ENCODE assay signal across 1 cellular context in the genomic region with DNA sequence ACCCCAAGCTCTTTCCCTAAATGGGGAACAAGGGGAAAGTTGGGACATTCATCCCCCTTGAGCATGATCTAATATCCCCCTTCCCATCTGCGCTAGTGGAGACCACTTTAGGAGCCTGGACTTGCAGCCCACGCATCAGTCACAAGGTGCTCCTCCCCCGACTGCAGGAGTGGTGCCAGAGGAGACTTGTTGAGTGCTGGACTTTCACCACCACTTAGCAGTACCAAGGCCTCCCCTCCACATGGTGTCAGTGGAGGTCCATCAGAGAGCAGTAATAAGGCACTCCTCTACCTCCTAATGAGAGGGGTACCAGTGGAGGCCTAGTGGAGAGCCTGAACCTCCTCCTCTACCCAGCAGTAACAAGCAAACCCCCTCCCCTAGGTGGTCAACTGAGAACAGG.
TF ChIP-seq lines count a peak whose summit lies in the region.

No MANE protein-coding gene starts in this region.

TF ChIP-seq in HepG2, 621 proteins besides CTCF, POLR2A, EP300 and RAD21 (continued from another document and continues in another):
- TF ChIP-seq, protein P1, sequence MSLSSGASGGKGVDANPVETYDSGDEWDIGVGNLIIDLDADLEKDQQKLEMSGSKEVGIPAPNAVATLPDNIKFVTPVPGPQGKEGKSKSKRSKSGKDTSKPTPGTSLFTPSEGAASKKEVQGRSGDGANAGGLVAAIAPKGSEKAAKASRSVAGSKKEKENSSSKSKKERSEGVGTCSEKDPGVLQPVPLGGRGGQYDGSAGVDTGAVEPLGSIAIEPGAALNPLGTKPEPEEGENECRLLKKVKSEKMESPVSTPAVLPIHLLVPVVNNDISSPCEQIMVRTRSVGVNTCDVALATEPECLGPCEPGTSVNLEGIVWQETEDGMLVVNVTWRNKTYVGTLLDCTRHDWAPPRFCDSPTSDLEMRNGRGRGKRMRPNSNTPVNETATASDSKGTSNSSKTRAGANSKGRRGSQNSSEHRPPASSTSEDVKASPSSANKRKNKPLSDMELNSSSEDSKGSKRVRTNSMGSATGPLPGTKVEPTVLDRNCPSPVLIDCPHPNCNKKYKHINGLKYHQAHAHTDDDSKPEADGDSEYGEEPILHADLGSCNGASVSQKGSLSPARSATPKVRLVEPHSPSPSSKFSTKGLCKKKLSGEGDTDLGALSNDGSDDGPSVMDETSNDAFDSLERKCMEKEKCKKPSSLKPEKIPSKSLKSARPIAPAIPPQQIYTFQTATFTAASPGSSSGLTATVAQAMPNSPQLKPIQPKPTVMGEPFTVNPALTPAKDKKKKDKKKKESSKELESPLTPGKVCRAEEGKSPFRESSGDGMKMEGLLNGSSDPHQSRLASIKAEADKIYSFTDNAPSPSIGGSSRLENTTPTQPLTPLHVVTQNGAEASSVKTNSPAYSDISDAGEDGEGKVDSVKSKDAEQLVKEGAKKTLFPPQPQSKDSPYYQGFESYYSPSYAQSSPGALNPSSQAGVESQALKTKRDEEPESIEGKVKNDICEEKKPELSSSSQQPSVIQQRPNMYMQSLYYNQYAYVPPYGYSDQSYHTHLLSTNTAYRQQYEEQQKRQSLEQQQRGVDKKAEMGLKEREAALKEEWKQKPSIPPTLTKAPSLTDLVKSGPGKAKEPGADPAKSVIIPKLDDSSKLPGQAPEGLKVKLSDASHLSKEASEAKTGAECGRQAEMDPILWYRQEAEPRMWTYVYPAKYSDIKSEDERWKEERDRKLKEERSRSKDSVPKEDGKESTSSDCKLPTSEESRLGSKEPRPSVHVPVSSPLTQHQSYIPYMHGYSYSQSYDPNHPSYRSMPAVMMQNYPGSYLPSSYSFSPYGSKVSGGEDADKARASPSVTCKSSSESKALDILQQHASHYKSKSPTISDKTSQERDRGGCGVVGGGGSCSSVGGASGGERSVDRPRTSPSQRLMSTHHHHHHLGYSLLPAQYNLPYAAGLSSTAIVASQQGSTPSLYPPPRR (CRISPR knock-in tag; IDR thresholded peaks at IDR 0.05; ENCODE audit: borderline replicate concordance), result no peak
- TF ChIP-seq ZNF530 (CRISPR knock-in tag; IDR thresholded peaks at IDR 0.05; ENCODE audit: low read depth) (no peak), CENPX (CRISPR knock-in tag; IDR thresholded peaks at IDR 0.05) (no peak), ZFY (CRISPR knock-in tag; IDR thresholded peaks at IDR 0.05) (no peak), ZNF891 (CRISPR knock-in tag; IDR thresholded peaks at IDR 0.05) (no peak), DDIT3 (CRISPR knock-in tag; IDR thresholded peaks at IDR 0.05) (no peak), RARA (CRISPR knock-in tag; IDR thresholded peaks at IDR 0.05) (no peak), ZNF136 (CRISPR knock-in tag; IDR thresholded peaks at IDR 0.05; ENCODE audit: low read depth) (no peak), E2F5 (CRISPR knock-in tag; conservative IDR thresholded peaks at IDR 0.05) (no peak), ZNF230 (CRISPR knock-in tag; IDR thresholded peaks at IDR 0.05) (0 out of 2 replicates have a peak, but pooled peaks have one; percentile 33), SMAD3 (CRISPR knock-in tag; IDR thresholded peaks at IDR 0.05) (0 out of 2 replicates have a peak, but pooled peaks have one; percentile 39), ZBTB25 (CRISPR knock-in tag; IDR thresholded peaks at IDR 0.05) (peak; percentile 44; the same call in 1 of the 2 replicates), ZNF333 (CRISPR knock-in tag; IDR thresholded peaks at IDR 0.05; ENCODE audit: borderline replicate concordance) (no peak), CBX5 (CRISPR knock-in tag; IDR thresholded peaks at IDR 0.05; ENCODE audit: borderline replicate concordance) (peak; percentile 57; the same call in 1 of the 2 replicates), ZNF460 (CRISPR knock-in tag; IDR thresholded peaks at IDR 0.05; ENCODE audit: borderline replicate concordance) (no peak), KAT8 (CRISPR knock-in tag; IDR thresholded peaks at IDR 0.05) (0 out of 2 replicates have a peak, but pooled peaks have one; percentile 29), ZNF570 (CRISPR knock-in tag; IDR thresholded peaks at IDR 0.05; ENCODE audit: borderline replicate concordance) (no peak), TGIF2 (CRISPR knock-in tag; IDR thresholded peaks at IDR 0.05) (0 out of 2 replicates have a peak, but pooled peaks have one; percentile 9)
- TF ChIP-seq, protein P2, sequence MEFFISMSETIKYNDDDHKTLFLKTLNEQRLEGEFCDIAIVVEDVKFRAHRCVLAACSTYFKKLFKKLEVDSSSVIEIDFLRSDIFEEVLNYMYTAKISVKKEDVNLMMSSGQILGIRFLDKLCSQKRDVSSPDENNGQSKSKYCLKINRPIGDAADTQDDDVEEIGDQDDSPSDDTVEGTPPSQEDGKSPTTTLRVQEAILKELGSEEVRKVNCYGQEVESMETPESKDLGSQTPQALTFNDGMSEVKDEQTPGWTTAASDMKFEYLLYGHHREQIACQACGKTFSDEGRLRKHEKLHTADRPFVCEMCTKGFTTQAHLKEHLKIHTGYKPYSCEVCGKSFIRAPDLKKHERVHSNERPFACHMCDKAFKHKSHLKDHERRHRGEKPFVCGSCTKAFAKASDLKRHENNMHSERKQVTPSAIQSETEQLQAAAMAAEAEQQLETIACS (CRISPR knock-in tag; IDR thresholded peaks at IDR 0.05), result no peak
- TF ChIP-seq, protein P3, sequence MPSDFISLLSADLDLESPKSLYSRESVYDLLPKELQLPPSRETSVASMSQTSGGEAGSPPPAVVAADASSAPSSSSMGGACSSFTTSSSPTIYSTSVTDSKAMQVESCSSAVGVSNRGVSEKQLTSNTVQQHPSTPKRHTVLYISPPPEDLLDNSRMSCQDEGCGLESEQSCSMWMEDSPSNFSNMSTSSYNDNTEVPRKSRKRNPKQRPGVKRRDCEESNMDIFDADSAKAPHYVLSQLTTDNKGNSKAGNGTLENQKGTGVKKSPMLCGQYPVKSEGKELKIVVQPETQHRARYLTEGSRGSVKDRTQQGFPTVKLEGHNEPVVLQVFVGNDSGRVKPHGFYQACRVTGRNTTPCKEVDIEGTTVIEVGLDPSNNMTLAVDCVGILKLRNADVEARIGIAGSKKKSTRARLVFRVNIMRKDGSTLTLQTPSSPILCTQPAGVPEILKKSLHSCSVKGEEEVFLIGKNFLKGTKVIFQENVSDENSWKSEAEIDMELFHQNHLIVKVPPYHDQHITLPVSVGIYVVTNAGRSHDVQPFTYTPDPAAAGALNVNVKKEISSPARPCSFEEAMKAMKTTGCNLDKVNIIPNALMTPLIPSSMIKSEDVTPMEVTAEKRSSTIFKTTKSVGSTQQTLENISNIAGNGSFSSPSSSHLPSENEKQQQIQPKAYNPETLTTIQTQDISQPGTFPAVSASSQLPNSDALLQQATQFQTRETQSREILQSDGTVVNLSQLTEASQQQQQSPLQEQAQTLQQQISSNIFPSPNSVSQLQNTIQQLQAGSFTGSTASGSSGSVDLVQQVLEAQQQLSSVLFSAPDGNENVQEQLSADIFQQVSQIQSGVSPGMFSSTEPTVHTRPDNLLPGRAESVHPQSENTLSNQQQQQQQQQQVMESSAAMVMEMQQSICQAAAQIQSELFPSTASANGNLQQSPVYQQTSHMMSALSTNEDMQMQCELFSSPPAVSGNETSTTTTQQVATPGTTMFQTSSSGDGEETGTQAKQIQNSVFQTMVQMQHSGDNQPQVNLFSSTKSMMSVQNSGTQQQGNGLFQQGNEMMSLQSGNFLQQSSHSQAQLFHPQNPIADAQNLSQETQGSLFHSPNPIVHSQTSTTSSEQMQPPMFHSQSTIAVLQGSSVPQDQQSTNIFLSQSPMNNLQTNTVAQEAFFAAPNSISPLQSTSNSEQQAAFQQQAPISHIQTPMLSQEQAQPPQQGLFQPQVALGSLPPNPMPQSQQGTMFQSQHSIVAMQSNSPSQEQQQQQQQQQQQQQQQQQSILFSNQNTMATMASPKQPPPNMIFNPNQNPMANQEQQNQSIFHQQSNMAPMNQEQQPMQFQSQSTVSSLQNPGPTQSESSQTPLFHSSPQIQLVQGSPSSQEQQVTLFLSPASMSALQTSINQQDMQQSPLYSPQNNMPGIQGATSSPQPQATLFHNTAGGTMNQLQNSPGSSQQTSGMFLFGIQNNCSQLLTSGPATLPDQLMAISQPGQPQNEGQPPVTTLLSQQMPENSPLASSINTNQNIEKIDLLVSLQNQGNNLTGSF (CRISPR knock-in tag; IDR thresholded peaks at IDR 0.05), result no peak
- TF ChIP-seq, protein P4, sequence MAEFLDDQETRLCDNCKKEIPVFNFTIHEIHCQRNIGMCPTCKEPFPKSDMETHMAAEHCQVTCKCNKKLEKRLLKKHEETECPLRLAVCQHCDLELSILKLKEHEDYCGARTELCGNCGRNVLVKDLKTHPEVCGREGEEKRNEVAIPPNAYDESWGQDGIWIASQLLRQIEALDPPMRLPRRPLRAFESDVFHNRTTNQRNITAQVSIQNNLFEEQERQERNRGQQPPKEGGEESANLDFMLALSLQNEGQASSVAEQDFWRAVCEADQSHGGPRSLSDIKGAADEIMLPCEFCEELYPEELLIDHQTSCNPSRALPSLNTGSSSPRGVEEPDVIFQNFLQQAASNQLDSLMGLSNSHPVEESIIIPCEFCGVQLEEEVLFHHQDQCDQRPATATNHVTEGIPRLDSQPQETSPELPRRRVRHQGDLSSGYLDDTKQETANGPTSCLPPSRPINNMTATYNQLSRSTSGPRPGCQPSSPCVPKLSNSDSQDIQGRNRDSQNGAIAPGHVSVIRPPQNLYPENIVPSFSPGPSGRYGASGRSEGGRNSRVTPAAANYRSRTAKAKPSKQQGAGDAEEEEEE (CRISPR knock-in tag; IDR thresholded peaks at IDR 0.05; ENCODE audit: borderline replicate concordance), result no peak
- TF ChIP-seq, protein P5, sequence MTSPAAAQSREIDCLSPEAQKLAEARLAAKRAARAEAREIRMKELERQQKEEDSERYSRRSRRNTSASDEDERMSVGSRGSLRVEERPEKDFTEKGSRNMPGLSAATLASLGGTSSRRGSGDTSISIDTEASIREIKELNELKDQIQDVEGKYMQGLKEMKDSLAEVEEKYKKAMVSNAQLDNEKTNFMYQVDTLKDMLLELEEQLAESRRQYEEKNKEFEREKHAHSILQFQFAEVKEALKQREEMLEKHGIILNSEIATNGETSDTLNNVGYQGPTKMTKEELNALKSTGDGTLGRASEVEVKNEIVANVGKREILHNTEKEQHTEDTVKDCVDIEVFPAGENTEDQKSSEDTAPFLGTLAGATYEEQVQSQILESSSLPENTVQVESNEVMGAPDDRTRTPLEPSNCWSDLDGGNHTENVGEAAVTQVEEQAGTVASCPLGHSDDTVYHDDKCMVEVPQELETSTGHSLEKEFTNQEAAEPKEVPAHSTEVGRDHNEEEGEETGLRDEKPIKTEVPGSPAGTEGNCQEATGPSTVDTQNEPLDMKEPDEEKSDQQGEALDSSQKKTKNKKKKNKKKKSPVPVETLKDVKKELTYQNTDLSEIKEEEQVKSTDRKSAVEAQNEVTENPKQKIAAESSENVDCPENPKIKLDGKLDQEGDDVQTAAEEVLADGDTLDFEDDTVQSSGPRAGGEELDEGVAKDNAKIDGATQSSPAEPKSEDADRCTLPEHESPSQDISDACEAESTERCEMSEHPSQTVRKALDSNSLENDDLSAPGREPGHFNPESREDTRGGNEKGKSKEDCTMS (CRISPR knock-in tag; conservative IDR thresholded peaks at IDR 0.05), result no peak
- TF ChIP-seq, protein P6, sequence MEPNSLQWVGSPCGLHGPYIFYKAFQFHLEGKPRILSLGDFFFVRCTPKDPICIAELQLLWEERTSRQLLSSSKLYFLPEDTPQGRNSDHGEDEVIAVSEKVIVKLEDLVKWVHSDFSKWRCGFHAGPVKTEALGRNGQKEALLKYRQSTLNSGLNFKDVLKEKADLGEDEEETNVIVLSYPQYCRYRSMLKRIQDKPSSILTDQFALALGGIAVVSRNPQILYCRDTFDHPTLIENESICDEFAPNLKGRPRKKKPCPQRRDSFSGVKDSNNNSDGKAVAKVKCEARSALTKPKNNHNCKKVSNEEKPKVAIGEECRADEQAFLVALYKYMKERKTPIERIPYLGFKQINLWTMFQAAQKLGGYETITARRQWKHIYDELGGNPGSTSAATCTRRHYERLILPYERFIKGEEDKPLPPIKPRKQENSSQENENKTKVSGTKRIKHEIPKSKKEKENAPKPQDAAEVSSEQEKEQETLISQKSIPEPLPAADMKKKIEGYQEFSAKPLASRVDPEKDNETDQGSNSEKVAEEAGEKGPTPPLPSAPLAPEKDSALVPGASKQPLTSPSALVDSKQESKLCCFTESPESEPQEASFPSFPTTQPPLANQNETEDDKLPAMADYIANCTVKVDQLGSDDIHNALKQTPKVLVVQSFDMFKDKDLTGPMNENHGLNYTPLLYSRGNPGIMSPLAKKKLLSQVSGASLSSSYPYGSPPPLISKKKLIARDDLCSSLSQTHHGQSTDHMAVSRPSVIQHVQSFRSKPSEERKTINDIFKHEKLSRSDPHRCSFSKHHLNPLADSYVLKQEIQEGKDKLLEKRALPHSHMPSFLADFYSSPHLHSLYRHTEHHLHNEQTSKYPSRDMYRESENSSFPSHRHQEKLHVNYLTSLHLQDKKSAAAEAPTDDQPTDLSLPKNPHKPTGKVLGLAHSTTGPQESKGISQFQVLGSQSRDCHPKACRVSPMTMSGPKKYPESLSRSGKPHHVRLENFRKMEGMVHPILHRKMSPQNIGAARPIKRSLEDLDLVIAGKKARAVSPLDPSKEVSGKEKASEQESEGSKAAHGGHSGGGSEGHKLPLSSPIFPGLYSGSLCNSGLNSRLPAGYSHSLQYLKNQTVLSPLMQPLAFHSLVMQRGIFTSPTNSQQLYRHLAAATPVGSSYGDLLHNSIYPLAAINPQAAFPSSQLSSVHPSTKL (CRISPR knock-in tag; IDR thresholded peaks at IDR 0.05), result peak; percentile 44
- TF ChIP-seq, protein P7, sequence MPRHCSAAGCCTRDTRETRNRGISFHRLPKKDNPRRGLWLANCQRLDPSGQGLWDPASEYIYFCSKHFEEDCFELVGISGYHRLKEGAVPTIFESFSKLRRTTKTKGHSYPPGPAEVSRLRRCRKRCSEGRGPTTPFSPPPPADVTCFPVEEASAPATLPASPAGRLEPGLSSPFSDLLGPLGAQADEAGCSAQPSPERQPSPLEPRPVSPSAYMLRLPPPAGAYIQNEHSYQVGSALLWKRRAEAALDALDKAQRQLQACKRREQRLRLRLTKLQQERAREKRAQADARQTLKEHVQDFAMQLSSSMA (CRISPR knock-in tag; IDR thresholded peaks at IDR 0.05), result 0 out of 2 replicates have a peak, but pooled peaks have one; percentile 67
